In genomic region chr10:9848278-9848677, GRCh38 we compare ENCODE assay signal across 29 cellular contexts.
"Had no signal": no experiment of that assay in that cellular context is flagged by ENCODE, and none has a peak within 500 bp of the region (broad histone marks: within the 10 kb centered on the region; RNA-seq: fewer than 3 reads in every experiment).

No MANE protein-coding gene starts in this region.

- H3K27me3 Mint-ChIP-seq: natural killer cell treated with Interleukin-12 subunit alpha and Interleukin-12 subunit beta and Interleukin-15 and Interleukin-18, amount 100 ng/mL, for 72 hours; progenitor cell of endocrine pancreas; stimulated activated naive B cell treated with anti-CD40 and anti-IgM and Interleukin-4, amounts not matched to agents 10 μg/mL and 1 μg/mL and 100 μg/mL, for 72 hours; stimulated activated naive CD8-positive, alpha-beta T cell treated with anti-CD3 and anti-CD28 coated beads, Interleukin-15, Interleukin-2, amounts not matched to agents 100 ng/mL and 50 ng/mL, for 24 hours had no signal

- H3K27ac Mint-ChIP-seq: natural killer cell treated with Interleukin-12 subunit alpha and Interleukin-12 subunit beta and Interleukin-15 and Interleukin-18, amount 100 ng/mL, for 72 hours; nephron progenitor cell; progenitor cell of endocrine pancreas; stimulated activated effector memory CD8-positive, alpha-beta T cell treated with anti-CD3 and anti-CD28 coated beads, Interleukin-12 subunit alpha, Interleukin-12 subunit beta, amount 100 ng/mL, for 72 hours; stimulated activated naive B cell treated with anti-CD40 and anti-IgM and Interleukin-4, amounts not matched to agents 10 μg/mL and 1 μg/mL and 100 μg/mL, for 72 hours; stimulated activated naive CD8-positive, alpha-beta T cell treated with anti-CD3 and anti-CD28 coated beads, Interleukin-15, Interleukin-2, amounts not matched to agents 100 ng/mL and 50 ng/mL, for 24 hours had no signal

- H3K36me3 Mint-ChIP-seq: stimulated activated effector memory CD8-positive, alpha-beta T cell treated with anti-CD3 and anti-CD28 coated beads, Interleukin-12 subunit alpha, Interleukin-12 subunit beta, amount 100 ng/mL, for 72 hours had no signal

- H3K9me3 ChIP-seq: neutrophil, psoas muscle, right lobe of liver, thyroid gland, vagina had no signal

- ATAC-seq: natural killer cell treated with Interleukin-12 subunit alpha and Interleukin-12 subunit beta and Interleukin-15 and Interleukin-18, amount 100 ng/mL, for 72 hours; psoas muscle; right cardiac atrium; right lobe of liver; stimulated activated effector memory CD8-positive, alpha-beta T cell treated with anti-CD3 and anti-CD28 coated beads, Interleukin-12 subunit alpha, Interleukin-12 subunit beta, amount 100 ng/mL, for 72 hours; stimulated activated naive B cell treated with anti-CD40 and anti-IgM and Interleukin-4, amounts not matched to agents 10 μg/mL and 1 μg/mL and 100 μg/mL, for 72 hours had no signal

- DNase-seq: nephron progenitor cell; nucleus accumbens; posterior cingulate gyrus; psoas muscle; right cardiac atrium; right lobe of liver; sigmoid colon; small intestine; stimulated activated CD4-positive, alpha-beta T cell treated with anti-CD3 and anti-CD28 coated beads, Interleukin-15, amount 100 ng/mL, for 24 hours; stimulated activated CD4-positive, alpha-beta T cell treated with anti-CD3 and anti-CD28 coated beads, Interleukin-2, amount 100 ng/mL, for 24 hours; stimulated activated CD4-positive, alpha-beta T cell treated with anti-CD3 and anti-CD28 coated beads, Interleukin-2, amount 100 ng/mL, for 48 hours; stimulated activated CD4-positive, alpha-beta T cell treated with anti-CD3 and anti-CD28 coated beads, Interleukin-4, amount 100 ng/mL, for 24 hours; stimulated activated naive B cell treated with anti-CD40 and anti-IgM and Interleukin-4, amounts not matched to agents 10 μg/mL and 1 μg/mL and 100 μg/mL, for 72 hours; stimulated activated naive CD4-positive, alpha-beta T cell treated with Interleukin-2 at 50 U/mL for 16 hours; stomach; thyroid gland; trophoblast cell; upper lobe of left lung had no signal

- H3K4me1 Mint-ChIP-seq: nephron progenitor cell; neural crest cell; stimulated activated effector memory CD8-positive, alpha-beta T cell treated with anti-CD3 and anti-CD28 coated beads, Interleukin-12 subunit alpha, Interleukin-12 subunit beta, amount 100 ng/mL, for 72 hours; stimulated activated naive B cell treated with anti-CD40 and anti-IgM and Interleukin-4, amounts not matched to agents 10 μg/mL and 1 μg/mL and 100 μg/mL, for 72 hours had no signal

- H3K27me3 ChIP-seq: neutrophil, right lobe of liver, sigmoid colon, stomach, thyroid gland, tibial nerve, upper lobe of left lung, vagina had no signal

- H3K36me3 ChIP-seq: neutrophil, right lobe of liver, sigmoid colon, stomach, thoracic aorta, thyroid gland, tibial nerve, upper lobe of left lung, vagina had no signal

- H3K4me3 ChIP-seq: psoas muscle, right lobe of liver, sigmoid colon, stomach, thoracic aorta, thyroid gland, tibial nerve, upper lobe of left lung, vagina had no signal

- H3K4me1 ChIP-seq: parathyroid adenoma, psoas muscle, right lobe of liver, sigmoid colon, stomach, thyroid gland, tibial nerve, upper lobe of left lung, vagina had no signal

- H3K27ac ChIP-seq: neutrophil, parathyroid adenoma, psoas muscle, right lobe of liver, sigmoid colon, stomach, thoracic aorta, thyroid gland, tibial nerve, upper lobe of left lung, vagina had no signal

- H3K4me3 Mint-ChIP-seq: natural killer cell treated with Interleukin-12 subunit alpha and Interleukin-12 subunit beta and Interleukin-15 and Interleukin-18, amount 100 ng/mL, for 72 hours; nephron progenitor cell; neural crest cell; stimulated activated effector memory CD8-positive, alpha-beta T cell treated with anti-CD3 and anti-CD28 coated beads, Interleukin-12 subunit alpha, Interleukin-12 subunit beta, amount 100 ng/mL, for 72 hours; stimulated activated naive B cell treated with anti-CD40 and anti-IgM and Interleukin-4, amounts not matched to agents 10 μg/mL and 1 μg/mL and 100 μg/mL, for 72 hours; stimulated activated naive CD8-positive, alpha-beta T cell treated with anti-CD3 and anti-CD28 coated beads, Interleukin-15, Interleukin-2, amounts not matched to agents 100 ng/mL and 50 ng/mL, for 24 hours had no signal

- FAIRE-seq: small intestine, urothelium cell line had no signal
